ENCODE assay signal across 24 cellular contexts in the genomic region with DNA sequence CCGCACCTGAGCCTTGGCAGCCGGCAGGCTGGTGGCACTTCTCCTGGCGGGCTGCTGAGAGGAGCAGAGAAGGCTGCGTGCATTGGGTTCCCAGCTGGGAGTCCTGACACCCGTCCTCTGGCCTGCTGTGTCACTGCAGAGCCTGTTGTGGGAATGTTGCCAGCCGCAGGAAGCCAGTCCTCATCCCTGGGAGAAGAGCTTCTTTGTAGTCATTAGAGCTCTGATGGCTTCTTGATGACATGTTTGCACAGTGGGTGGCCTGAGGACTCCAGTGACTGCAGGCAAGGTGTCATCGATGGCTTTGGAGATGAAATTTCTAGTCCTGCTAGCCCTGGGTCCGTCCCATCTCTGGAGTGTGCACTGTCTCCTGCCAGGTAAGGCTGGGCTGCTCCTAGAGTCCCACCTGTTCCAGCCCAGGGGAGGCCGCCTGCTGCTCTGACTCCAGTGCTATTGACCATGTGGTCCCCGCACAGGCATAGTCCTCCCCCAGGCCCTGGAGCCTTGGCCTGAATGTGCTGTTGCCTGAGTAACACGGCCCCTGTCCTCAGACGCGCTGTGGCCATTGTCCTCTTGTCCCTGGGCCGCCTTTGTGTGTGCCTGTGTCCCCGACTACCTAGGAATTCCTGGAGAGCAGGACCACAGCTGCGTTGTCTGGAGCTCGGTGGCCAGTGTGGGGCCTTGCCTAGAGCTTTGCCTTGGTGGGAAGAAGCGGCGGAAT.
DNase-seq lines count a peak whose midpoint lies in the region; ATAC-seq and TF ChIP-seq lines count a peak whose summit lies in the region.
"Had no signal": no experiment of that assay in that cellular context is flagged by ENCODE, and none has a peak within 500 bp of the region (broad histone marks: within the 10 kb centered on the region; RNA-seq: fewer than 3 reads in every experiment).

No MANE protein-coding gene starts in this region.

- H3K36me3 ChIP-seq in neural progenitor cell = no peaks in the 10 kb centered on the region
- H3K36me3 ChIP-seq: heart left ventricle, lower lobe of right lung, upper lobe of left lung had no signal

- H3K9ac ChIP-seq in neural progenitor cell = no peak overlapping the region
- H3K9ac ChIP-seq: parathyroid adenoma had no signal

- TF ChIP-seq CTCF in neural progenitor cell (IDR thresholded peaks at IDR 0.05) = no peak
- TF ChIP-seq CTCF in natural killer cell (IDR thresholded peaks at IDR 0.05) = no peak

- peaks cover 2% of the 10 kb centered on the region for H3K9me3 Mint-ChIP-seq in neural progenitor cell
- H3K9me3 Mint-ChIP-seq in activated T-helper 17 cell treated with anti-CD3 and anti-CD28 coated beads, Interleukin-2, amount 50 U/mL, for 72 hours = no peaks in the 10 kb centered on the region
- H3K9me3 Mint-ChIP-seq in natural killer cell = no peaks in the 10 kb centered on the region
- H3K9me3 Mint-ChIP-seq: activated CD4-positive, alpha-beta memory T cell treated with anti-CD3 and anti-CD28 coated beads, Interleukin-2, amount 10 ng/mL, durations not matched to agents 7 days and 5 days; activated naive CD4-positive, alpha-beta T cell treated with anti-CD3 and anti-CD28 coated beads, Interleukin-2, amount 50 U/mL, for 72 hours; activated T-cell treated with anti-CD3 and anti-CD28 coated beads, Interleukin-2, amount 50 U/mL, for 4 hours; effector memory CD8-positive, alpha-beta T cell; naive B cell; stimulated activated naive CD8-positive, alpha-beta T cell treated with anti-CD3 and anti-CD28 coated beads, Interleukin-15, Interleukin-2, amounts not matched to agents 100 ng/mL and 50 ng/mL, for 24 hours; T-helper 2 cell treated with Interferon-gamma antibody and Interleukin-4, amounts not matched to agents 5 μg/mL and 100 μg/mL, for 36 hours; WTC11 had no signal

- peak overlapping the region; percentile 56 for H3K4me2 ChIP-seq in neural progenitor cell

- H2AFZ ChIP-seq in neural progenitor cell (replicated peaks) = no peak overlapping the region
- H2AFZ ChIP-seq: parathyroid adenoma had no signal

- peaks cover 8% of the 10 kb centered on the region for H3F3A ChIP-seq in neural progenitor cell (ENCODE audit: low read depth)

- no peaks in the 10 kb centered on the region for H4K20me1 ChIP-seq in neural progenitor cell (ENCODE audit: low read depth)

- H3K4me1 Mint-ChIP-seq in neural progenitor cell = peaks cover 46% of the 10 kb centered on the region
- no peaks in the 10 kb centered on the region for H3K4me1 Mint-ChIP-seq in activated T-helper 17 cell treated with anti-CD3 and anti-CD28 coated beads, Interleukin-2, amount 50 U/mL, for 72 hours
- H3K4me1 Mint-ChIP-seq in natural killer cell = no peaks in the 10 kb centered on the region
- H3K4me1 Mint-ChIP-seq: activated CD4-positive, alpha-beta memory T cell treated with anti-CD3 and anti-CD28 coated beads, Interleukin-2, amount 10 ng/mL, durations not matched to agents 7 days and 5 days; B cell; WTC11 had no signal

- H3K4me1 ChIP-seq in neural progenitor cell = peaks cover 40% of the 10 kb centered on the region
- H3K4me1 ChIP-seq: Caco-2, lower lobe of right lung, parathyroid adenoma had no signal

- H3K27ac Mint-ChIP-seq in neural progenitor cell (peak overlapping the region; percentile 87), natural killer cell (no peak overlapping the region)
- no peak overlapping the region for H3K27ac Mint-ChIP-seq in activated T-helper 17 cell treated with anti-CD3 and anti-CD28 coated beads, Interleukin-2, amount 50 U/mL, for 72 hours
- H3K27ac Mint-ChIP-seq: activated CD4-positive, alpha-beta memory T cell treated with anti-CD3 and anti-CD28 coated beads, Interleukin-2, amount 10 ng/mL, durations not matched to agents 7 days and 5 days; activated naive CD4-positive, alpha-beta T cell treated with anti-CD3 and anti-CD28 coated beads, Interleukin-2, amount 50 U/mL, for 72 hours; B cell; effector memory CD8-positive, alpha-beta T cell; stimulated activated naive CD8-positive, alpha-beta T cell treated with anti-CD3 and anti-CD28 coated beads, Interleukin-15, Interleukin-2, amounts not matched to agents 100 ng/mL and 50 ng/mL, for 24 hours; T-helper 2 cell treated with Interferon-gamma antibody and Interleukin-4, amounts not matched to agents 5 μg/mL and 100 μg/mL, for 36 hours; WTC11 had no signal

- ATAC-seq in HG02870 (IDR thresholded peaks at IDR 0.05; ENCODE audit: unreplicated experiment) (no peak), natural killer cell (no peak)
- no peak for ATAC-seq in activated T-helper 17 cell treated with anti-CD3 and anti-CD28 coated beads, Interleukin-2, amount 50 U/mL, for 72 hours (replicated peaks)
- ATAC-seq: activated naive CD4-positive, alpha-beta T cell treated with anti-CD3 and anti-CD28 coated beads, Interleukin-2, amount 50 U/mL, for 72 hours; activated T-cell treated with anti-CD3 and anti-CD28 coated beads, Interleukin-2, amount 50 U/mL, for 4 hours; effector memory CD8-positive, alpha-beta T cell; HCT116; heart left ventricle; lower lobe of right lung; WTC11 had no signal

- DNase-seq in DMS79 (lab: John Stamatoyannopoulos, UW) = peak; percentile 60
- DNase-seq in NCI-H1694 treated with DMSO at 0.1 percent for 48 hours (lab: John Stamatoyannopoulos, UW) = peak; percentile 90
- peak; percentile 57 to 84 for DNase-seq in SHP77 (lab: John Stamatoyannopoulos, UW)
- peak; percentile 82 for DNase-seq in neural progenitor cell (ENCODE audit: low spot score)
- no peak for DNase-seq in germinal center (ENCODE audit: low spot score)
- DNase-seq in natural killer cell = no peak
- DNase-seq: activated CD4-positive, alpha-beta memory T cell treated with anti-CD3 and anti-CD28 coated beads, Interleukin-2, amount 10 ng/mL, durations not matched to agents 7 days and 5 days; activated T-cell treated with anti-CD3 and anti-CD28 coated beads, Interleukin-2, amount 50 U/mL, for 4 hours; Caco-2; effector memory CD8-positive, alpha-beta T cell; lower lobe of right lung; naive B cell; NCI-H1436; upper lobe of left lung had no signal

- H3K27me3 ChIP-seq in neural progenitor cell = peaks cover 14% of the 10 kb centered on the region
- H3K27me3 ChIP-seq: upper lobe of left lung had no signal

- no peaks in the 10 kb centered on the region for H3K79me2 ChIP-seq in neural progenitor cell (ENCODE audit: low read depth)
- H3K79me2 ChIP-seq: parathyroid adenoma had no signal

- H3K27ac ChIP-seq in neural progenitor cell = no peak overlapping the region
- H3K27ac ChIP-seq: heart left ventricle, lower lobe of right lung, parathyroid adenoma, upper lobe of left lung had no signal

- intact Hi-C loops in natural killer cell (cut with micrococcal nuclease) = no loop called here

- no peaks in the 10 kb centered on the region for H3K36me3 Mint-ChIP-seq in neural progenitor cell
- H3K36me3 Mint-ChIP-seq in activated T-helper 17 cell treated with anti-CD3 and anti-CD28 coated beads, Interleukin-2, amount 50 U/mL, for 72 hours (ENCODE audit: low read depth) = no peaks in the 10 kb centered on the region
- no peaks in the 10 kb centered on the region for H3K36me3 Mint-ChIP-seq in natural killer cell
- H3K36me3 Mint-ChIP-seq: activated naive CD4-positive, alpha-beta T cell treated with anti-CD3 and anti-CD28 coated beads, Interleukin-2, amount 50 U/mL, for 72 hours; naive B cell; WTC11 had no signal

- H3K4me3 Mint-ChIP-seq in neural progenitor cell (no peak overlapping the region), natural killer cell (no peak overlapping the region)
- H3K4me3 Mint-ChIP-seq in activated T-helper 17 cell treated with anti-CD3 and anti-CD28 coated beads, Interleukin-2, amount 50 U/mL, for 72 hours = no peak overlapping the region
- H3K4me3 Mint-ChIP-seq: activated CD4-positive, alpha-beta memory T cell treated with anti-CD3 and anti-CD28 coated beads, Interleukin-2, amount 10 ng/mL, durations not matched to agents 7 days and 5 days; activated T-cell treated with anti-CD3 and anti-CD28 coated beads, Interleukin-2, amount 50 U/mL, for 4 hours; B cell; effector memory CD8-positive, alpha-beta T cell; naive B cell; stimulated activated naive CD8-positive, alpha-beta T cell treated with anti-CD3 and anti-CD28 coated beads, Interleukin-15, Interleukin-2, amounts not matched to agents 100 ng/mL and 50 ng/mL, for 24 hours; T-helper 2 cell treated with Interferon-gamma antibody and Interleukin-4, amounts not matched to agents 5 μg/mL and 100 μg/mL, for 36 hours; WTC11 had no signal

- H3K9me3 ChIP-seq in neural progenitor cell (ENCODE audit: low read depth) = no peaks in the 10 kb centered on the region
- H3K9me3 ChIP-seq: Caco-2, heart left ventricle, lower lobe of right lung, upper lobe of left lung had no signal

- H3K27me3 Mint-ChIP-seq in neural progenitor cell (ENCODE audit: insufficient read depth, low read depth) (peaks cover 11% of the 10 kb centered on the region), natural killer cell (ENCODE audit: low read depth in 2 of 2) (peaks cover 0 to 6% of the 10 kb centered on the region in 2 donors)
- H3K27me3 Mint-ChIP-seq in activated T-helper 17 cell treated with anti-CD3 and anti-CD28 coated beads, Interleukin-2, amount 50 U/mL, for 72 hours = no peaks in the 10 kb centered on the region

- no peak overlapping the region for H3K4me3 ChIP-seq in neural progenitor cell
- H3K4me3 ChIP-seq: heart left ventricle, lower lobe of right lung, upper lobe of left lung had no signal

Comparison
In these comparisons a context has a peak if more than half of its experiments do, and no peak if none do; other contexts are left out.
1. DNase-seq: peak in DMS79 (single experiment), NCI-H1694 treated with DMSO at 0.1 percent for 48 hours (single experiment), SHP77 (2 of 2) and neural progenitor cell (single experiment); none in germinal center (single experiment) and natural killer cell (single experiment).